8 cellular contexts compared by ENCODE assay signal in the genomic region with DNA sequence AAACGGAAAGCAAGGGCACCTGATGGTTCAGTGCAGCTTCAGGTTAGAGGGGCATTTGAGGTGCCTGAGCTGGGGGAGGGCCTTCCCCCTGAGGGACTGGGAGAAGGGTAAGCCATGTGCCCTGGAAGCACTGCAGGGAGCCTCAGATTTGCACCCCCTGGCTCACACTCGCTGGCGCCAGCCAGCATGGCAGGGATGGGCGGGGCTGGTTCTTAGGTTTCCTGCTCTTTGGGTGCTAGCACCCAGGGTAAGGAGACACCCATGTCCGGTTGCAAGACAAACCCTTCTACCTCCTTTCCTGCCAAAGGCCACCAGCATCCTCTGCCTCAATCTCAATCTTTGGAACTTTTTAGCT. TPM values are rescaled to one million over a fixed set of nuclear protein-coding genes. Genes with fewer than 3 reads are reported as not detected.
DNase-seq lines count a peak whose midpoint lies in the region; ATAC-seq and TF ChIP-seq lines count a peak whose summit lies in the region.

No MANE protein-coding gene starts in this region.

- H3K9me3 Mint-ChIP-seq in activated CD4-positive, alpha-beta T cell treated with anti-CD3 and anti-CD28 coated beads, Interleukin-2, amount 10 ng/mL, durations not matched to agents 7 days and 5 days, result peaks cover 3% of the 10 kb centered on the region
- peaks cover 18% of the 10 kb centered on the region for H3K9me3 Mint-ChIP-seq in glutamatergic neuron (ENCODE audit: unreplicated experiment)

- DNase-seq in NCI-H526 (lab: John Stamatoyannopoulos, UW) (peak; percentile 24 to 43), NCI-H526 treated with DMSO at 0.1 percent for 48 hours (lab: John Stamatoyannopoulos, UW) (no peak), glutamatergic neuron (no peak), testis (peak; percentile 14), cardiac septum (ENCODE audit: low spot score) (no peak)
- peak; percentile 77 for DNase-seq in activated CD4-positive, alpha-beta T cell treated with anti-CD3 and anti-CD28 coated beads, Interleukin-2, amount 10 ng/mL, durations not matched to agents 7 days and 5 days

- POLR2A ChIA-PET in activated CD4-positive, alpha-beta T cell treated with anti-CD3 and anti-CD28 coated beads, Interleukin-2, amount 10 ng/mL, durations not matched to agents 7 days and 5 days (lab: Charles Lee), result interaction anchor here (0.6 to 1.0 kb wide), 2 partner anchors 40 to 142 kb away, joined by 3 to 6 read pairs; no protein-coding TSS in a partner anchor

- H3K4me1 ChIP-seq in testis, result peaks cover 8% of the 10 kb centered on the region

- no peak overlapping the region for H3K27ac ChIP-seq in testis

- H3K9me3 ChIP-seq in testis, result no peaks in the 10 kb centered on the region

- H3K4me3 Mint-ChIP-seq in activated CD4-positive, alpha-beta T cell treated with anti-CD3 and anti-CD28 coated beads, Interleukin-2, amount 10 ng/mL, durations not matched to agents 7 days and 5 days, result peak overlapping the region; percentile 96
- peak overlapping the region; percentile 95 for H3K4me3 Mint-ChIP-seq in glutamatergic neuron (ENCODE audit: unreplicated experiment)

- H3K36me3 ChIP-seq in testis (ENCODE audit: low read depth, missing control alignments), result no peaks in the 10 kb centered on the region

- intact Hi-C loops in testis (cut with DNase I; ENCODE audit: low total_unique reads) (no loop called here), cardiac septum (cut with DNase I) (no loop called here)

- ATAC-seq in GM19455 (IDR thresholded peaks at IDR 0.05; ENCODE audit: unreplicated experiment) (no peak), GM19452 (IDR thresholded peaks at IDR 0.05; ENCODE audit: unreplicated experiment) (no peak)

- peaks cover 62% of the 10 kb centered on the region for H3K4me1 Mint-ChIP-seq in activated CD4-positive, alpha-beta T cell treated with anti-CD3 and anti-CD28 coated beads, Interleukin-2, amount 10 ng/mL, durations not matched to agents 7 days and 5 days
- H3K4me1 Mint-ChIP-seq in glutamatergic neuron (ENCODE audit: low read depth, unreplicated experiment), result peaks cover 27% of the 10 kb centered on the region

- H3K4me3 ChIP-seq in testis, result no peak overlapping the region

- TF ChIP-seq POLR2A in testis (IDR thresholded peaks at IDR 0.05), result no peak

- no peaks in the 10 kb centered on the region for H3K27me3 ChIP-seq in testis

- TF ChIP-seq CTCF in glutamatergic neuron (IDR thresholded peaks at IDR 0.05; ENCODE audit: partially characterized antibody, unreplicated experiment) (no peak), testis (IDR thresholded peaks at IDR 0.05) (no peak)

- peaks cover 62% of the 10 kb centered on the region for H3K36me3 Mint-ChIP-seq in activated CD4-positive, alpha-beta T cell treated with anti-CD3 and anti-CD28 coated beads, Interleukin-2, amount 10 ng/mL, durations not matched to agents 7 days and 5 days (ENCODE audit: low read depth)
- no peaks in the 10 kb centered on the region for H3K36me3 Mint-ChIP-seq in glutamatergic neuron (ENCODE audit: unreplicated experiment)

- CTCF ChIA-PET in activated CD4-positive, alpha-beta T cell treated with anti-CD3 and anti-CD28 coated beads, Interleukin-2, amount 10 ng/mL, durations not matched to agents 7 days and 5 days (lab: Charles Lee), result interaction anchor here (0.6 to 2.3 kb wide), 5 partner anchors 8 to 147 kb away, joined by 3 to 11 read pairs (median 4); no protein-coding TSS in a partner anchor

- no peaks in the 10 kb centered on the region for H3K27me3 Mint-ChIP-seq in activated CD4-positive, alpha-beta T cell treated with anti-CD3 and anti-CD28 coated beads, Interleukin-2, amount 10 ng/mL, durations not matched to agents 7 days and 5 days
- H3K27me3 Mint-ChIP-seq in glutamatergic neuron (ENCODE audit: unreplicated experiment), result peaks cover 19% of the 10 kb centered on the region

- H3K27ac Mint-ChIP-seq in activated CD4-positive, alpha-beta T cell treated with anti-CD3 and anti-CD28 coated beads, Interleukin-2, amount 10 ng/mL, durations not matched to agents 7 days and 5 days, result peak overlapping the region; percentile 99
- H3K27ac Mint-ChIP-seq in glutamatergic neuron (ENCODE audit: unreplicated experiment), result peak overlapping the region; percentile 40

- 74 to 86% methylated on average over 5 of the region's 5 CpGs for WGBS in testis, 2 donors

RNA-seq across cellular contexts. Expression of a gene that starts 2.3 kb away (rescaled TPM):
- total RNA-seq in activated CD4-positive, alpha-beta T cell treated with anti-CD3 and anti-CD28 coated beads, Interleukin-2, amount 10 ng/mL, durations not matched to agents 7 days and 5 days, result 100 to 1,000 TPM; 409 to 433 TPM
- 311 TPM for total RNA-seq in glutamatergic neuron (ENCODE audit: unreplicated experiment)
- total RNA-seq in testis, result 10 to 100 TPM; 21.9 to 22.9 TPM
- 22.8 TPM for polyA plus RNA-seq in testis (ENCODE audit: insufficient read depth, low read depth, low replicate concordance)
- 7.5 TPM for total RNA-seq in cardiac septum

RNA-seq across cellular contexts. Expression of a gene that starts 39.4 kb away (rescaled TPM):
- 10 to 100 TPM; 46.8 to 49.0 TPM for total RNA-seq in activated CD4-positive, alpha-beta T cell treated with anti-CD3 and anti-CD28 coated beads, Interleukin-2, amount 10 ng/mL, durations not matched to agents 7 days and 5 days
- total RNA-seq in glutamatergic neuron (ENCODE audit: unreplicated experiment) (58.8 TPM), testis (10 to 100 TPM; 55.3 to 78.7 TPM), cardiac septum (20.4 TPM)
- 142 TPM for polyA plus RNA-seq in testis (ENCODE audit: insufficient read depth, low read depth, low replicate concordance)

Comparison
In these comparisons a context has a peak if more than half of its experiments do, and no peak if none do; other contexts are left out.
1. DNase-seq: peak in NCI-H526 (2 of 2), activated CD4-positive, alpha-beta T cell treated with anti-CD3 and anti-CD28 coated beads, Interleukin-2, amount 10 ng/mL, durations not matched to agents 7 days and 5 days (single experiment) and testis (single experiment); none in NCI-H526 treated with DMSO at 0.1 percent for 48 hours (single experiment), glutamatergic neuron (single experiment) and cardiac septum (single experiment).
2. RNA of a gene that starts 2.3 kb away (total RNA-seq): 409 to 433 TPM in activated CD4-positive, alpha-beta T cell treated with anti-CD3 and anti-CD28 coated beads, Interleukin-2, amount 10 ng/mL, durations not matched to agents 7 days and 5 days and 311 TPM in glutamatergic neuron (single experiment); 21.9 to 22.9 TPM in testis and 7.5 TPM in cardiac septum (single experiment); every median in the first group is over 10 times any median in the second.